ENCODE assay signal across 29 cellular contexts in genomic region chr10:132826524-132827422, GRCh38. TPM values are rescaled to one million over a fixed set of nuclear protein-coding genes. Genes with fewer than 3 reads are reported as not detected.
"Had no signal": no experiment of that assay in that cellular context is flagged by ENCODE, and none has a peak within 500 bp of the region (broad histone marks: within the 10 kb centered on the region; RNA-seq: fewer than 3 reads in every experiment).

No MANE protein-coding gene starts in this region.

- H3K4me3 ChIP-seq: esophagus muscularis mucosa, heart right ventricle, left lung, lung, pancreas, skin epidermis, suprapubic skin, tibial artery, upper lobe of right lung had no signal

- H3K27me3 ChIP-seq: foreskin keratinocyte, tibial artery had no signal

- H3K9me3 ChIP-seq: esophagus muscularis mucosa, heart right ventricle, pancreas, suprapubic skin, tibial artery, upper lobe of right lung had no signal

- H3K4me1 ChIP-seq: esophagus muscularis mucosa, foreskin keratinocyte, heart right ventricle, left lung, pancreas, suprapubic skin, tibial artery, upper lobe of right lung had no signal

- H3K27ac ChIP-seq: esophagus muscularis mucosa, foreskin keratinocyte, heart right ventricle, left lung, pancreas, skin epidermis, suprapubic skin, tibial artery, upper lobe of right lung had no signal

- ATAC-seq: activated CD4-positive, alpha-beta T cell treated with anti-CD3 and anti-CD28 coated beads for 36 hours; foreskin keratinocyte; heart right ventricle; left lung; pancreas; right cardiac atrium; stimulated activated memory B cell treated with anti-CD40 and anti-IgM and Interleukin-4, amounts not matched to agents 10 μg/mL and 1 μg/mL and 100 μg/mL, for 72 hours; upper lobe of right lung had no signal

- DNase-seq: activated B cell treated with CpG ODN at 0.5 μM for 24 hours; activated CD4-positive, alpha-beta T cell treated with anti-CD3 and anti-CD28 coated beads for 36 hours; activated gamma-delta T cell treated with Interleukin-2 at 50 U/mL for 16 hours; activated T-cell treated with anti-CD3 and anti-CD28 coated beads, Interleukin-2, amount 50 U/mL, for 1 hour; dermis blood vessel endothelial cell; effector CD4-positive, alpha-beta T cell; foreskin keratinocyte; heart right ventricle; kidney glomerular epithelial cell; nucleus accumbens; stimulated activated CD4-positive, alpha-beta T cell treated with anti-CD3 and anti-CD28 coated beads, Interleukin-1b, Interleukin-23, amount 100 ng/mL, for 48 hours; stimulated activated CD4-positive, alpha-beta T cell treated with anti-CD3 and anti-CD28 coated beads, Interleukin-4, amount 100 ng/mL, for 4 hours; stimulated activated CD8-positive, alpha-beta memory T cell treated with anti-CD3 and anti-CD28 coated beads, Interleukin-4, amount 100 ng/mL, for 48 hours; T-helper 1 cell; upper lobe of right lung had no signal

- H3K36me3 ChIP-seq: esophagus muscularis mucosa, heart right ventricle, left lung, pancreas, suprapubic skin, tibial artery, upper lobe of right lung had no signal

RNA-seq across cellular contexts. Expression of gene NKX6-2, which starts 40.8 kb away (rescaled TPM):
- total RNA-seq: activated B cell treated with CpG ODN at 0.5 μM for 24 hours; activated CD4-positive, alpha-beta T cell treated with anti-CD3 and anti-CD28 coated beads for 36 hours; activated T-helper 1 cell treated with anti-CD3 and anti-CD28 coated beads, Interleukin-12 subunit alpha, Interleukin-12 subunit beta, Interleukin-2, Interleukin-4 antibody, amounts not matched to agents 30 ng/mL and 10 ng/mL and 1 ng/mL, durations not matched to agents 14 hours and 24 hours and 36 hours; bronchial epithelial cell; dermis blood vessel endothelial cell; esophagus muscularis mucosa; foreskin keratinocyte; heart right ventricle; left lung; lung; mucosa of gallbladder; pulmonary artery endothelial cell; right cardiac atrium; suprapubic skin; upper lobe of right lung had no signal
- polyA plus RNA-seq: foreskin keratinocyte, neural cell had no signal
